In genomic region chr18:69044215-69044614, GRCh38 we compare ENCODE assay signal across 26 cellular contexts.
"Had no signal": no experiment of that assay in that cellular context is flagged by ENCODE, and none has a peak within 500 bp of the region (broad histone marks: within the 10 kb centered on the region; RNA-seq: fewer than 3 reads in every experiment).

No MANE protein-coding gene starts in this region.

- H3K36me3 Mint-ChIP-seq: naive thymus-derived CD4-positive, alpha-beta T cell had no signal

- H3K36me3 ChIP-seq: colonic mucosa, esophagus squamous epithelium, gastrocnemius medialis, heart right ventricle, left lung, lower lobe of right lung had no signal

- DNase-seq: colonic mucosa; cortex of kidney; effector CD8-positive, alpha-beta T cell; effector memory CD8-positive, alpha-beta T cell; endodermal cell; esophagus squamous epithelium; foreskin fibroblast; foreskin melanocyte; gastrocnemius medialis; glutamatergic neuron; head of caudate nucleus; heart right ventricle; hippocampal formation; left cardiac atrium; left lung; left ventricle myocardium superior; lower lobe of right lung; mesendoderm; midbrain; naive thymus-derived CD4-positive, alpha-beta T cell had no signal

- H3K4me1 ChIP-seq: colonic mucosa, esophagus squamous epithelium, gastrocnemius medialis, heart right ventricle, lower lobe of right lung had no signal

- ATAC-seq: effector memory CD8-positive, alpha-beta T cell; esophagus mucosa; gastrocnemius medialis; heart right ventricle; left cardiac atrium; left lung; left ventricle myocardium superior; lower lobe of right lung; naive thymus-derived CD4-positive, alpha-beta T cell had no signal

- H3K4me3 ChIP-seq: colonic mucosa, esophagus squamous epithelium, gastrocnemius medialis, heart right ventricle, left lung, lower lobe of right lung had no signal

- H3K4me3 Mint-ChIP-seq: dendritic cell treated with granulocyte-macrophage colony-stimulating factor and Interleukin-4, amounts not matched to agents 40 ng/mL and 50 ng/mL, for 4 days; effector memory CD8-positive, alpha-beta T cell; endodermal cell; naive thymus-derived CD4-positive, alpha-beta T cell had no signal

- H3K27ac Mint-ChIP-seq: dendritic cell treated with granulocyte-macrophage colony-stimulating factor and Interleukin-4, amounts not matched to agents 40 ng/mL and 50 ng/mL, for 4 days; effector memory CD8-positive, alpha-beta T cell; endodermal cell; naive thymus-derived CD4-positive, alpha-beta T cell had no signal

- FAIRE-seq: endometrium, islet of Langerhans, keratinocyte had no signal

- H3K9me3 Mint-ChIP-seq: effector memory CD8-positive, alpha-beta T cell had no signal

- H3K27ac ChIP-seq: colonic mucosa, epithelial cell of prostate, esophagus squamous epithelium, gastrocnemius medialis, heart right ventricle, left lung, lower lobe of right lung had no signal

- H3K27me3 Mint-ChIP-seq: dendritic cell treated with granulocyte-macrophage colony-stimulating factor and Interleukin-4, amounts not matched to agents 40 ng/mL and 50 ng/mL, for 4 days; effector memory CD8-positive, alpha-beta T cell had no signal

- H3K27me3 ChIP-seq: colonic mucosa, esophagus squamous epithelium, gastrocnemius medialis, heart right ventricle, left lung had no signal

- H3K9me3 ChIP-seq: colonic mucosa, esophagus squamous epithelium, gastrocnemius medialis, left lung, lower lobe of right lung had no signal
